Comparison of ENCODE assay signal across 28 cellular contexts in genomic region chr7:55179897-55180682, GRCh38.
A peak's percentile ranks its signal among the peaks of the same experiment; 100 is the strongest.
DNase-seq lines count a peak whose midpoint lies in the region; ATAC-seq and TF ChIP-seq lines count a peak whose summit lies in the region.
"Had no signal": no experiment of that assay in that cellular context is flagged by ENCODE, and none has a peak within 500 bp of the region (broad histone marks: within the 10 kb centered on the region; RNA-seq: fewer than 3 reads in every experiment).

No MANE protein-coding gene starts in this region.

- peak overlapping the region; percentile 85 for H3K27ac ChIP-seq in hepatocyte
- H3K27ac ChIP-seq in stomach: peak overlapping the region in 3 of 5 donors; percentile 21 to 47 (median 37)
- H3K27ac ChIP-seq: brain microvascular endothelial cell, pancreas, uterus, WERI-Rb-1 had no signal

- H3K27ac Mint-ChIP-seq in effector memory CD8-positive, alpha-beta T cell: no peak overlapping the region
- H3K27ac Mint-ChIP-seq: activated CD4-positive, alpha-beta T cell treated with anti-CD3 and anti-CD28 coated beads, Interleukin-2, amount 10 ng/mL, durations not matched to agents 24 days and 14 days; CD4-positive, CD25-positive, alpha-beta regulatory T cell; stimulated activated effector memory CD8-positive, alpha-beta T cell treated with anti-CD3 and anti-CD28 coated beads, Interleukin-12 subunit alpha, Interleukin-12 subunit beta, amount 100 ng/mL, for 72 hours; T-helper 2 cell treated with Interferon-gamma antibody and Interleukin-4, amounts not matched to agents 5 μg/mL and 100 μg/mL, for 36 hours had no signal

- H3K4me3 Mint-ChIP-seq in effector memory CD8-positive, alpha-beta T cell: no peak overlapping the region
- H3K4me3 Mint-ChIP-seq: activated CD4-positive, alpha-beta T cell treated with anti-CD3 and anti-CD28 coated beads, Interleukin-2, amount 10 ng/mL, durations not matched to agents 24 days and 14 days; CD4-positive, CD25-positive, alpha-beta regulatory T cell; neural crest cell; stimulated activated effector memory CD8-positive, alpha-beta T cell treated with anti-CD3 and anti-CD28 coated beads, Interleukin-12 subunit alpha, Interleukin-12 subunit beta, amount 100 ng/mL, for 72 hours; T-helper 2 cell treated with Interferon-gamma antibody and Interleukin-4, amounts not matched to agents 5 μg/mL and 100 μg/mL, for 36 hours had no signal

- in situ Hi-C loops in SK-MEL-5 (cut with HindIII; ENCODE audit: low pct_unique_long_range_greater_than_20kb, low sequenced_read_pairs): no loop called here

- peaks cover 3% of the 10 kb centered on the region for H3K36me3 Mint-ChIP-seq in effector memory CD8-positive, alpha-beta T cell (ENCODE audit: insufficient read depth)
- H3K36me3 Mint-ChIP-seq: CD4-positive, CD25-positive, alpha-beta regulatory T cell; stimulated activated effector memory CD8-positive, alpha-beta T cell treated with anti-CD3 and anti-CD28 coated beads, Interleukin-12 subunit alpha, Interleukin-12 subunit beta, amount 100 ng/mL, for 72 hours had no signal

- intact Hi-C loops in stomach (cut with DNase I; ENCODE audit: low total_unique reads): no loop called here

- H3K4me2 ChIP-seq in hepatocyte: peak overlapping the region; percentile 33

- peaks cover 0 to 4% of the 10 kb centered on the region in 2 donors for H3K4me1 Mint-ChIP-seq in effector memory CD8-positive, alpha-beta T cell (ENCODE audit: low read depth in 2 of 2)
- H3K4me1 Mint-ChIP-seq: activated CD4-positive, alpha-beta T cell treated with anti-CD3 and anti-CD28 coated beads, Interleukin-2, amount 10 ng/mL, durations not matched to agents 24 days and 14 days; CD4-positive, CD25-positive, alpha-beta regulatory T cell had no signal

- H4K20me1 ChIP-seq in hepatocyte (ENCODE audit: insufficient read depth, poor library complexity, severe bottlenecking): no peaks in the 10 kb centered on the region

- TF ChIP-seq EP300 in stomach (IDR thresholded peaks at IDR 0.05): no peak

- TF ChIP-seq POLR2A in stomach (IDR thresholded peaks at IDR 0.05): no peak

- no peaks in the 10 kb centered on the region for H3K36me3 ChIP-seq in hepatocyte (replicated peaks; ENCODE audit: insufficient read depth, low read depth)
- peaks cover 10 to 65% (median 54%) of the 10 kb centered on the region in 4 donors for H3K36me3 ChIP-seq in stomach
- H3K36me3 ChIP-seq: uterus, WERI-Rb-1 had no signal

- peaks cover 21 to 43% of the 10 kb centered on the region in 2 donors for H3K27me3 Mint-ChIP-seq in effector memory CD8-positive, alpha-beta T cell
- H3K27me3 Mint-ChIP-seq: activated CD4-positive, alpha-beta T cell treated with anti-CD3 and anti-CD28 coated beads, Interleukin-2, amount 10 ng/mL, durations not matched to agents 24 days and 14 days had no signal

- H3K4me3 ChIP-seq in hepatocyte (no peak overlapping the region), stomach (no peak overlapping the region)
- H3K4me3 ChIP-seq: K562, pancreas, suprapubic skin, uterus had no signal

- H3K27me3 ChIP-seq in hepatocyte: no peaks in the 10 kb centered on the region
- H3K27me3 ChIP-seq in stomach: no peaks in the 10 kb centered on the region
- H3K27me3 ChIP-seq: brain microvascular endothelial cell, pancreas, suprapubic skin, uterus had no signal

- H3K9me3 ChIP-seq in hepatocyte (ENCODE audit: low read depth): no peaks in the 10 kb centered on the region
- no peaks in the 10 kb centered on the region for H3K9me3 ChIP-seq in stomach
- H3K9me3 ChIP-seq: pancreas, suprapubic skin, uterus had no signal

- H3K4me1 ChIP-seq in hepatocyte (ENCODE audit: insufficient read depth) (peaks cover 60% of the 10 kb centered on the region), stomach (peaks cover 43 to 60% (median 48%) of the 10 kb centered on the region in 4 donors)
- H3K4me1 ChIP-seq: pancreas had no signal

- no peak for ATAC-seq in effector memory CD8-positive, alpha-beta T cell (replicated peaks)
- ATAC-seq: K562; stimulated activated effector memory CD8-positive, alpha-beta T cell treated with anti-CD3 and anti-CD28 coated beads, Interleukin-12 subunit alpha, Interleukin-12 subunit beta, amount 100 ng/mL, for 72 hours had no signal

- WGBS in hepatocyte (ENCODE audit: low lambda C conversion rate, missing lambda C conversion rate): 73% methylated on average over 5 of the region's 5 CpGs
- WGBS in stomach, 5 donors: 36 to 69% (median 52%) methylated on average over 5 of the region's 5 CpGs

- no peaks in the 10 kb centered on the region for H3K9me3 Mint-ChIP-seq in effector memory CD8-positive, alpha-beta T cell
- H3K9me3 Mint-ChIP-seq: activated CD4-positive, alpha-beta T cell treated with anti-CD3 and anti-CD28 coated beads, Interleukin-2, amount 10 ng/mL, durations not matched to agents 24 days and 14 days; neural crest cell; stimulated activated effector memory CD8-positive, alpha-beta T cell treated with anti-CD3 and anti-CD28 coated beads, Interleukin-12 subunit alpha, Interleukin-12 subunit beta, amount 100 ng/mL, for 72 hours; T-helper 2 cell treated with Interferon-gamma antibody and Interleukin-4, amounts not matched to agents 5 μg/mL and 100 μg/mL, for 36 hours had no signal

- no peak overlapping the region for H2AFZ ChIP-seq in hepatocyte

- H3K9me2 ChIP-seq in hepatocyte (replicated peaks; ENCODE audit: insufficient read depth): no peaks in the 10 kb centered on the region

- peak; percentile 37 for DNase-seq in activated CD8-positive, alpha-beta memory T cell treated with anti-CD3 and anti-CD28 coated beads for 24 hours
- DNase-seq in activated CD8-positive, alpha-beta memory T cell treated with anti-CD3 and anti-CD28 coated beads, Interleukin-2, amount 50 U/mL, for 48 hours: no peak
- DNase-seq in SK-MEL-5 (ENCODE audit: low read depth, low spot score) (peak; percentile 36), hepatocyte (ENCODE audit: low spot score) (no peak), stomach (no peak), NCI-H2227 (lab: John Stamatoyannopoulos, UW; ENCODE audit: unreplicated experiment) (no peak), NCI-H1417 (lab: John Stamatoyannopoulos, UW) (no peak)
- DNase-seq in effector memory CD8-positive, alpha-beta T cell: no peak
- DNase-seq: 8988T; activated CD4-positive, alpha-beta T cell treated with anti-CD3 and anti-CD28 coated beads, Interleukin-2, amount 10 ng/mL, durations not matched to agents 24 days and 14 days; activated naive CD4-positive, alpha-beta T cell treated with Interleukin-2 at 50 U/mL for 16 hours; brain microvascular endothelial cell; CD4-positive, CD25-positive, alpha-beta regulatory T cell; head of caudate nucleus; MM.1S; NCI-H2081 treated with DMSO at 0.1 percent for 48 hours; NCI-H774; pancreas; RPMI8226; stimulated activated CD4-positive, alpha-beta T cell treated with anti-CD3 and anti-CD28 coated beads, Interleukin-12 subunit alpha, Interleukin-12 subunit beta, amount 100 ng/mL, for 4 hours; stimulated activated CD4-positive, alpha-beta T cell treated with anti-CD3 and anti-CD28 coated beads, Interleukin-4, amount 100 ng/mL, for 1 hour; uterus; WERI-Rb-1 had no signal

- H3K79me2 ChIP-seq in hepatocyte: peaks cover 3% of the 10 kb centered on the region

- TF ChIP-seq CTCF in hepatocyte (IDR thresholded peaks at IDR 0.05; ENCODE audit: poor library complexity) (no peak), stomach (IDR thresholded peaks at IDR 0.05) (no peak)

Comparison
In these comparisons a context has a peak if more than half of its experiments do, and no peak if none do; other contexts are left out.
1. DNase-seq: peak in activated CD8-positive, alpha-beta memory T cell treated with anti-CD3 and anti-CD28 coated beads for 24 hours (single experiment) and SK-MEL-5 (single experiment); none in activated CD8-positive, alpha-beta memory T cell treated with anti-CD3 and anti-CD28 coated beads, Interleukin-2, amount 50 U/mL, for 48 hours (single experiment), hepatocyte (single experiment), stomach (single experiment), NCI-H2227 (single experiment), effector memory CD8-positive, alpha-beta T cell (0 of 3) and NCI-H1417 (0 of 3).